8 cellular contexts compared by ENCODE assay signal in the genomic region with DNA sequence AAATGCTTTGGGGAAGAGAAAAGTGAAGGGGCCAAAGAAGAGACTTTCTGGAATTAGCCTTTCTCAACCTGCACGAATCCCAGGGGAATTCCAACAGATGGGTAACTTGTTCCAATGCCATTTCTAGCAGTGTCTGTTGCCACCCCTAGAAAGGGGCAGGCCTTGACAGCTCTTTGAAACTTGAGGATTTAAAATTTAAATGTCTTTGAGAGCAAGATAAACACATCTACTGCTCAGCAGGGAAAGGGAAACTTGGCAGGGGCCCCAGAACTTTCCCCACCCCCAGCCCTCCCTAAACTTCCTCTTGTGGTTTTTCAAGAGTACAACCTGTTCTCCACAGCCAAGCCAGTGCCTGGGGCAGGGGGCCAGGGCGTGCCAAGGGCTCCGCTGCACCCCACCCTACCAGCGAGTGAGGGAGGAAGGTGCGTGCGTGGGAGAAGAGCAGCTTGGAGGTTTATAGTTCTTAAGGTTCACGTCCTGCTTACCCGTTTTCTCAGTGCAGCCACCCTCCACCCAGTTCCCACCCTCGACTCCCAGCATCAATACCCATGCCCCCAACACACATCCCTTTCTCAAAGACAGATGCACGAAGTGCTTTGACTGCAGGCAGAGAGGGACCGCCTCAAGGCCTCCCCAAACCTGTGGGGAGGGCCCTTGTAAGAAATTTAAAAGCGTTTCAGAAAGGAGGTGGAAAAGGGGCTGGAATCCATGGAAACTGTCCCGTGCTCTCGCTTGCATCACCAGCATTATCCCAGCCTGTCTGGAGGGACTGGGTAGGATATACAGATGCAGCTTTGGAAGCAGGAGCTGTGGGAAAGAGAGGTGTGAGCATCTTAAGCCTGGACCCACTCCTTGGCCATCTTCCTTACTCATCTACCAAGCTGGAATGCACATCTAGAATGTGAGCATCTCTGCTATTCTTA. TPM values are rescaled to one million over a fixed set of nuclear protein-coding genes. Genes with fewer than 3 reads are reported as not detected.
DNase-seq lines count a peak whose midpoint lies in the region; ATAC-seq and TF ChIP-seq lines count a peak whose summit lies in the region.

No MANE protein-coding gene starts in this region.

- H3K4me3 ChIP-seq in MG63 (no peak overlapping the region), astrocyte of the cerebellum (ENCODE audit: low read depth, low read length) (peak overlapping the region; percentile 19), skeletal muscle cell (ENCODE audit: low read depth, low read length) (peak overlapping the region; percentile 8)

- peak overlapping the region; percentile 96 for H3K4me3 Mint-ChIP-seq in T-helper 17 cell

- no peaks in the 10 kb centered on the region for H3K36me3 Mint-ChIP-seq in T-helper 17 cell (ENCODE audit: low read depth)

- ATAC-seq in T-helper 17 cell (peak; percentile 27), GM21423 (IDR thresholded peaks at IDR 0.05; ENCODE audit: unreplicated experiment) (no peak), HG02840 (IDR thresholded peaks at IDR 0.05; ENCODE audit: low FRiP score, unreplicated experiment) (no peak)

- in situ Hi-C loops in astrocyte of the cerebellum (cut with HindIII; ENCODE audit: low sequenced_read_pairs) = no loop called here

- no peaks in the 10 kb centered on the region for H3K36me3 ChIP-seq in MG63

- peak; percentile 73 for DNase-seq in DMS 273 treated with DMSO at 0.1 percent for 48 hours (lab: John Stamatoyannopoulos, UW)
- DNase-seq in MG63 = peak; percentile 66
- peak; percentile 34 to 65 (median 45) for DNase-seq in T-helper 17 cell
- peak; percentile 81 for DNase-seq in astrocyte of the cerebellum (ENCODE audit: low read depth)
- peak; percentile 42 for DNase-seq in iPS DF 19.7 (ENCODE audit: low read depth, low spot score)
- DNase-seq in skeletal muscle cell (ENCODE audit: low read depth) = peak; percentile 93

- H3K9me3 ChIP-seq in MG63 = no peaks in the 10 kb centered on the region
- no peaks in the 10 kb centered on the region for H3K9me3 ChIP-seq in T-helper 17 cell (ENCODE audit: control insufficient read depth, low read length, poor library complexity, severe bottlenecking)

- H3K27ac Mint-ChIP-seq in T-helper 17 cell = peak overlapping the region; percentile 95

- H3K27me3 ChIP-seq in MG63 = no peaks in the 10 kb centered on the region

- TF ChIP-seq CTCF in astrocyte of the cerebellum (IDR thresholded peaks at IDR 0.05; ENCODE audit: low read depth, low read length, missing control alignments) = no peak

- H3K4me1 Mint-ChIP-seq in T-helper 17 cell = peaks cover 65% of the 10 kb centered on the region

- H3K27me3 Mint-ChIP-seq in T-helper 17 cell = no peaks in the 10 kb centered on the region

RNA-seq across cellular contexts. Expression of gene TAF8, which starts 4.5 kb away (rescaled TPM):
- total RNA-seq in MG63 (2014; rRNA removed; shearing (Covaris generic); ENCODE audit: low replicate concordance) = 20.8 and 29.5 TPM in 2 replicates
- 10 to 100 TPM; 28.7 to 35.3 TPM for total RNA-seq in T-helper 17 cell

Comparison
In these comparisons a context has a peak if more than half of its experiments do, and no peak if none do; other contexts are left out.
1. DNase-seq: peak in every context shown above with its lines; median percentile 93 in skeletal muscle cell; 81 in astrocyte of the cerebellum; 73 in DMS 273 treated with DMSO at 0.1 percent for 48 hours; 66 in MG63; 45 in T-helper 17 cell; 42 in iPS DF 19.7.